Comparison of ENCODE assay signal across 1 cellular context in genomic region chr5:32089146-32090000, GRCh38.
A peak's percentile ranks its signal among the peaks of the same experiment; 100 is the strongest.
TF ChIP-seq lines count a peak whose summit lies in the region.

No MANE protein-coding gene starts in this region.

TF ChIP-seq in HepG2, 621 proteins besides CTCF, POLR2A, EP300 and RAD21 (continued from another document):
- TF ChIP-seq NR0B2 (CRISPR knock-in tag; IDR thresholded peaks at IDR 0.05) (no peak), SP1 (IDR thresholded peaks at IDR 0.05) (no peak), SP1 (CRISPR knock-in tag; IDR thresholded peaks at IDR 0.05) (no peak), REPIN1 (CRISPR knock-in tag; IDR thresholded peaks at IDR 0.05; ENCODE audit: borderline replicate concordance, low read depth) (no peak), PATZ1 (CRISPR knock-in tag; IDR thresholded peaks at IDR 0.05) (0 out of 2 replicates have a peak, but pooled peaks have one; percentile 6), HMG20A (CRISPR knock-in tag; IDR thresholded peaks at IDR 0.05; ENCODE audit: borderline replicate concordance) (no peak), POGK (CRISPR knock-in tag; conservative IDR thresholded peaks at IDR 0.05) (no peak), POLR2G (IDR thresholded peaks at IDR 0.05; ENCODE audit: low read depth, low read length) (0 out of 2 replicates have a peak, but pooled peaks have one; percentile 16), ZNF142 (CRISPR knock-in tag; IDR thresholded peaks at IDR 0.05) (no peak), ZNF350 (CRISPR knock-in tag; IDR thresholded peaks at IDR 0.05; ENCODE audit: borderline replicate concordance, low read depth) (no peak), SIN3A (IDR thresholded peaks at IDR 0.05; ENCODE audit: borderline replicate concordance, low read depth, low read length) (no peak), NRL (CRISPR knock-in tag; IDR thresholded peaks at IDR 0.05; ENCODE audit: borderline replicate concordance) (no peak), ZNF737 (CRISPR knock-in tag; IDR thresholded peaks at IDR 0.05; ENCODE audit: borderline replicate concordance) (0 out of 2 replicates have a peak, but pooled peaks have one; percentile 33), ZNF790 (CRISPR knock-in tag; IDR thresholded peaks at IDR 0.05; ENCODE audit: borderline replicate concordance) (no peak), ZSCAN21 (CRISPR knock-in tag; IDR thresholded peaks at IDR 0.05; ENCODE audit: borderline replicate concordance) (no peak), KDM2A (CRISPR knock-in tag; IDR thresholded peaks at IDR 0.05; ENCODE audit: borderline replicate concordance, low read depth) (0 out of 2 replicates have a peak, but pooled peaks have one; percentile 26), RCOR2 (CRISPR knock-in tag; IDR thresholded peaks at IDR 0.05) (no peak), ZNF891 (CRISPR knock-in tag; IDR thresholded peaks at IDR 0.05) (no peak), PRPF4 (IDR thresholded peaks at IDR 0.05; ENCODE audit: low read depth, low read length, poor library complexity, severe bottlenecking) (no peak), E2F5 (CRISPR knock-in tag; conservative IDR thresholded peaks at IDR 0.05) (no peak), ZFP91 (CRISPR knock-in tag; IDR thresholded peaks at IDR 0.05; ENCODE audit: borderline replicate concordance) (no peak; the same call in 1 of the 2 replicates), PAWR (CRISPR knock-in tag; IDR thresholded peaks at IDR 0.05; ENCODE audit: borderline replicate concordance) (no peak)
